ENCODE assay signal across 1 cellular context in genomic region chr12:53380104-53380796, GRCh38.
A peak's percentile ranks its signal among the peaks of the same experiment; 100 is the strongest.
TF ChIP-seq lines count a peak whose summit lies in the region.

TSS of gene SP1 (plus strand) at chr12:53380176. CDS start at chr12:53380292, 116 bp downstream.

TF ChIP-seq in K562, 482 proteins besides CTCF, POLR2A, EP300 and RAD21 (continued from another document and continues in another):
- TF ChIP-seq CLOCK (CRISPR knock-in tag; IDR thresholded peaks at IDR 0.05; ENCODE audit: borderline replicate concordance) = no peak
- peak; percentile 41 for TF ChIP-seq TAF1 (IDR thresholded peaks at IDR 0.05; ENCODE audit: control insufficient read depth, extremely low read depth, insufficient read depth, low read length, severe bottlenecking)
- no peak for TF ChIP-seq ATF4 (CRISPR knock-in tag; IDR thresholded peaks at IDR 0.05)
- no peak for TF ChIP-seq ZNF764 (CRISPR knock-in tag; IDR thresholded peaks at IDR 0.05; ENCODE audit: low read depth)
- TF ChIP-seq HDAC2 (IDR thresholded peaks at IDR 0.05) = no peak
- no peak for TF ChIP-seq RBM14 (IDR thresholded peaks at IDR 0.05; ENCODE audit: borderline replicate concordance, insufficient read depth, low read depth, low read length)
- no peak for TF ChIP-seq NEUROD1 (IDR thresholded peaks at IDR 0.05; ENCODE audit: borderline replicate concordance, low read depth, low read length, partially characterized antibody)
- TF ChIP-seq MXI1 (IDR thresholded peaks at IDR 0.05; ENCODE audit: low read depth, low read length) = no peak
- no peak for TF ChIP-seq ZNF282 (CRISPR knock-in tag; IDR thresholded peaks at IDR 0.05)
- TF ChIP-seq TFAM (CRISPR knock-in tag; conservative IDR thresholded peaks at IDR 0.05) = no peak
- no peak for TF ChIP-seq BCL6 (CRISPR knock-in tag; IDR thresholded peaks at IDR 0.05)
- TF ChIP-seq POLR2B (IDR thresholded peaks at IDR 0.05; ENCODE audit: low read depth, partially characterized antibody) = no peak
- TF ChIP-seq ZNF217 (CRISPR knock-in tag; IDR thresholded peaks at IDR 0.05) = no peak
- TF ChIP-seq TCFL5 (CRISPR knock-in tag; conservative IDR thresholded peaks at IDR 0.05) = no peak
- TF ChIP-seq ZNF280B (CRISPR knock-in tag; IDR thresholded peaks at IDR 0.05) = no peak
- TF ChIP-seq ILK (tag; IDR thresholded peaks at IDR 0.05; ENCODE audit: borderline replicate concordance, low read depth) = no peak
- no peak for TF ChIP-seq FOXO4 (CRISPR knock-in tag; IDR thresholded peaks at IDR 0.05)
- TF ChIP-seq ZNF133 (CRISPR knock-in tag; IDR thresholded peaks at IDR 0.05) = no peak
- TF ChIP-seq HLTF (IDR thresholded peaks at IDR 0.05) = no peak
- TF ChIP-seq PCBP1 (IDR thresholded peaks at IDR 0.05; ENCODE audit: low read depth, low read length, poor library complexity, severe bottlenecking) = peak; percentile 65
- no peak for TF ChIP-seq ZNF12 (CRISPR knock-in tag; IDR thresholded peaks at IDR 0.05)
- TF ChIP-seq ZKSCAN3 (CRISPR knock-in tag; IDR thresholded peaks at IDR 0.05) = no peak
- TF ChIP-seq HNRNPK (IDR thresholded peaks at IDR 0.05; ENCODE audit: low read depth, low read length, poor library complexity, severe bottlenecking) = peak; percentile 89
- TF ChIP-seq TAF7 (tag; IDR thresholded peaks at IDR 0.05) = no peak
- no peak for TF ChIP-seq ZNF324 (CRISPR knock-in tag; IDR thresholded peaks at IDR 0.05)
- TF ChIP-seq HMG20B (CRISPR knock-in tag; IDR thresholded peaks at IDR 0.05) = no peak
- no peak for TF ChIP-seq ZNF717 (CRISPR knock-in tag; IDR thresholded peaks at IDR 0.05)
- TF ChIP-seq U2AF2 (optimal IDR thresholded peaks at IDR 0.05; ENCODE audit: low read depth, low read length) = no peak
- TF ChIP-seq MAFK (IDR thresholded peaks at IDR 0.05; ENCODE audit: low read length) = no peak
- TF ChIP-seq ZFX (CRISPR knock-in tag; IDR thresholded peaks at IDR 0.05) = peak; percentile 42; the same call in 1 of the 2 replicates
- no peak for TF ChIP-seq BRF1 (IDR thresholded peaks at IDR 0.05; ENCODE audit: borderline replicate concordance, extremely low read depth, insufficient read length)
- TF ChIP-seq STAT5B (CRISPR knock-in tag; IDR thresholded peaks at IDR 0.05) = no peak
- TF ChIP-seq JUN (IDR thresholded peaks at IDR 0.05; ENCODE audit: borderline replicate concordance, low read depth, low read length) = no peak
- no peak for TF ChIP-seq JUN (CRISPR knock-in tag; IDR thresholded peaks at IDR 0.05; ENCODE audit: borderline replicate concordance)
- no peak for TF ChIP-seq ZBTB1 (CRISPR knock-in tag; IDR thresholded peaks at IDR 0.05; ENCODE audit: borderline replicate concordance, low read depth)
- no peak for TF ChIP-seq PHB (CRISPR knock-in tag; IDR thresholded peaks at IDR 0.05)
- no peak for TF ChIP-seq DIDO1 (tag; IDR thresholded peaks at IDR 0.05; ENCODE audit: low read depth)
- TF ChIP-seq CHD7 (IDR thresholded peaks at IDR 0.05; ENCODE audit: low read depth, low read length) = no peak
- TF ChIP-seq SREBF1 (IDR thresholded peaks at IDR 0.05; ENCODE audit: borderline replicate concordance, low read depth, low read length) = no peak
- no peak for TF ChIP-seq FOXM1 (IDR thresholded peaks at IDR 0.05; ENCODE audit: low read depth)
- no peak for TF ChIP-seq FOXM1 (CRISPR knock-in tag; IDR thresholded peaks at IDR 0.05; ENCODE audit: low read depth)
- TF ChIP-seq POLR3A (IDR thresholded peaks at IDR 0.05; ENCODE audit: borderline replicate concordance, extremely low read depth, insufficient read depth, insufficient read length) = no peak
- TF ChIP-seq TSC22D4 (tag; IDR thresholded peaks at IDR 0.05) = no peak
- TF ChIP-seq EGR1 (conservative IDR thresholded peaks at IDR 0.05) = peak; percentile 71
- TF ChIP-seq ATF6 (CRISPR knock-in tag; IDR thresholded peaks at IDR 0.05) = no peak
- no peak for TF ChIP-seq DLX4 (CRISPR knock-in tag; IDR thresholded peaks at IDR 0.05)
- TF ChIP-seq SMAD4 (CRISPR knock-in tag; conservative IDR thresholded peaks at IDR 0.05) = peak; percentile 67
- TF ChIP-seq KAT7 (CRISPR knock-in tag; IDR thresholded peaks at IDR 0.05; ENCODE audit: borderline replicate concordance) = no peak
- TF ChIP-seq ZNF444 (CRISPR knock-in tag; IDR thresholded peaks at IDR 0.05) = peak; percentile 83; the same call in 1 of the 2 replicates
- TF ChIP-seq FOXA1 (IDR thresholded peaks at IDR 0.05; ENCODE audit: borderline replicate concordance) = no peak
- no peak for TF ChIP-seq ZNF586 (CRISPR knock-in tag; conservative IDR thresholded peaks at IDR 0.05)
